In genomic region chr16:20004931-20005330, GRCh38 we compare ENCODE assay signal across 1 cellular context.
TF ChIP-seq lines count a peak whose summit lies in the region.

No MANE protein-coding gene starts in this region.

TF ChIP-seq in SK-N-SH, 30 proteins besides CTCF, POLR2A, EP300 and RAD21 (continued from another document):
- no peak for TF ChIP-seq ZBTB33 (IDR thresholded peaks at IDR 0.05; ENCODE audit: borderline replicate concordance, low read depth)
- no peak for TF ChIP-seq MXI1 (IDR thresholded peaks at IDR 0.05; ENCODE audit: low read depth, low read length)
- TF ChIP-seq TCF12 (IDR thresholded peaks at IDR 0.05) = no peak
